Comparison of ENCODE assay signal across 1 cellular context in the genomic region with DNA sequence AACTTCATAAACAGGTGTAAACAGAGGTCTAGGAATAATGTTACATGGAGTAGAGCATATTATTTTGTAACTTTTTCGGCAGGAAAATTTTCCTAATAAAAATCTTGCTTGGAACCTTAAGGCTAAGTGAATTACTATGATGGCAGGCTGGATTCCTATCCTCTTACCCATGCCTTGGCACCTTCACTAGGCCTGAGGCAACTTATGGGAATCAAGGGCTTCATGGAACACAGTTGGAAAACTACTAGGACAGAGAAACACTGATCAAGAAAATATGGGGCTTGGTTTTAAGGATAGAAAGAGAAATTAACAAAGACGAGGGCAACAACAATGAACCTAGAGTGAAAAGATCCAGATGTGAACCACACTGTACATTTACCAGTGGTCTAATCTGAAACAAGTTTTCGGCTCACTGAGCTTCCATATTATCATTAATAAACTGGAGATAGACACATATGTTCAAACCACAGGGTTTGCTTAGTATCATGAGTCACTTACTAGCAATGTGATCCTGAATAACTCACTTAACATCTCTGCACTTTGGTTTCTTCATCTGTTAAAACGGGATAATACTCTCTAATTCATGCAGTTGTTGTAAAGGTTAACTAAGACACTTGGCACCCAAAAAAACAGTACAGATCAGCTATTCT.
A peak's percentile ranks its signal among the peaks of the same experiment; 100 is the strongest.
TF ChIP-seq lines count a peak whose summit lies in the region.

No MANE protein-coding gene starts in this region.

TF ChIP-seq in SK-N-SH treated with all-trans-retinoic acid at 6 μM for 48 hours, 23 proteins besides CTCF, POLR2A, EP300 and RAD21 (continued from another document):
- TF ChIP-seq TSHZ2 (CRISPR knock-in tag; IDR thresholded peaks at IDR 0.05) (no peak), SNAI2 (CRISPR knock-in tag; IDR thresholded peaks at IDR 0.05) (no peak), OSR1 (CRISPR knock-in tag; IDR thresholded peaks at IDR 0.05) (0 out of 2 replicates have a peak, but pooled peaks have one; percentile 17)
